In the genomic region with DNA sequence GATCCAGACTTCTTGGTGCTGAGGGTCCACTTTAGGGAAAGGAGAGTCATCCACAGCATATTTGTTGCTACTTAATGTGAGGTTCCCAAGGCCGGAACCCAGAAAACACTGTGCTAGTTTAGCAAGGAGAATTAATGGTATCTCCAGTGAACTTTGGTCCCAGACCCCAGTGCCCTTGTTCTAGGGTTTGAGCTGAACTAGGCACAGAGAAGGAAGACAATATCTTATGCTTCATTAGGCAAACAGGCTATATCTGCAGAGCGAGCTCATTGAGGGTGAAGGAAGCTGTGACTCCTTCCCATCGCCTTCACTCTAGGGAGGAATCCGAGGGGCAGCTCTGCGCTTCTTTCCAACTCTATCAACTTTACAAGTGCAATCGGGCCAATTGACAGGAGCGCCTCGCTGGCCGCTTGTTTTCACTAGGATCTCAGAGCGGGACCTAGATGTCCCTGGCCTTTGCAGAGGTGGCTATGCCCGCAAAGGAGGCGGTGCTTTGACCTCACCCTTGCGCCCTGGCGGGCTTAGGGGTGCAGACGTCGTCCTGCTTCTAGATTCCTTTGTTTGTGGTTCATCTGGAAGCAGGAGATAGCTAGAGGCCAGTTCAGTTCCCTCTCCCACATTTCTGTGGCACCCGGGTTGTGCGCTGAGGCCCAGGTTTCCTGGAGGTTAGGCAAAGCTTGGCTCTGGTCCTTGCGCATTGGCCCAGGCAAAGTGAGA, we compare ENCODE assay signal across 8 cellular contexts. TPM values are rescaled to one million over a fixed set of nuclear protein-coding genes. Genes with fewer than 3 reads are reported as not detected.
A peak's percentile ranks its signal among the peaks of the same experiment; 100 is the strongest.
DNase-seq lines count a peak whose midpoint lies in the region; ATAC-seq and TF ChIP-seq lines count a peak whose summit lies in the region.

No MANE protein-coding gene starts in this region.

- H3K27me3 Mint-ChIP-seq in effector memory CD8-positive, alpha-beta T cell = peaks cover 5 to 9% of the 10 kb centered on the region in 2 donors
- H3K27me3 Mint-ChIP-seq in naive B cell = peaks cover 0 to 8% (median 6%) of the 10 kb centered on the region in 3 donors

- H3K9me3 Mint-ChIP-seq in effector memory CD8-positive, alpha-beta T cell = no peaks in the 10 kb centered on the region
- H3K9me3 Mint-ChIP-seq in naive B cell = no peaks in the 10 kb centered on the region

- H3K9me3 ChIP-seq in NT2/D1 (ENCODE audit: insufficient read depth, low read length) = no peaks in the 10 kb centered on the region

- peak overlapping the region; percentile 78 for H3K4me3 ChIP-seq in NT2/D1 (ENCODE audit: insufficient read length, low read depth)

- no peaks in the 10 kb centered on the region for H3K36me3 ChIP-seq in NT2/D1 (ENCODE audit: insufficient read depth, insufficient read length, low read length)

- H3K4me1 Mint-ChIP-seq in effector memory CD8-positive, alpha-beta T cell (ENCODE audit: low read depth in 2 of 2) = peaks cover 29 to 38% of the 10 kb centered on the region in 2 donors
- H3K4me1 Mint-ChIP-seq in naive B cell = peaks cover 22 to 32% (median 24%) of the 10 kb centered on the region in 3 donors

- peaks cover 19% of the 10 kb centered on the region for H3K36me3 Mint-ChIP-seq in effector memory CD8-positive, alpha-beta T cell (ENCODE audit: insufficient read depth)
- H3K36me3 Mint-ChIP-seq in naive B cell = no peaks in the 10 kb centered on the region

- TF ChIP-seq POLR2A in GM18505 (IDR thresholded peaks at IDR 0.05; ENCODE audit: borderline replicate concordance, extremely low read depth, insufficient read depth, insufficient read length) = no peak

- peak overlapping the region; percentile 92 to 96 for H3K4me3 Mint-ChIP-seq in effector memory CD8-positive, alpha-beta T cell
- peak overlapping the region; percentile 88 to 99 (median 96) for H3K4me3 Mint-ChIP-seq in naive B cell

- H3K27ac Mint-ChIP-seq in effector memory CD8-positive, alpha-beta T cell = peak overlapping the region; percentile 70 to 95
- H3K27ac Mint-ChIP-seq in naive B cell = peak overlapping the region in 5 of 6 donors; percentile 65 to 97 (median 84)

- peak; percentile 5 for DNase-seq in Daoy (ENCODE audit: low read depth)
- no peak for DNase-seq in NT2/D1 (ENCODE audit: low read depth, low spot score)
- peak in 1 of 3 experiments; percentile 1 for DNase-seq in effector memory CD8-positive, alpha-beta T cell
- peak; percentile 7 for DNase-seq in naive B cell
- no peak for DNase-seq in kidney glomerular epithelial cell (lab: John Stamatoyannopoulos, UW)
- DNase-seq in NCI-H2107 treated with DMSO at 0.1 percent for 48 hours (lab: John Stamatoyannopoulos, UW; ENCODE audit: unreplicated experiment) = no peak
- DNase-seq in NOMO-1 treated with dmso at 0.1 percent for 144 hours (lab: John Stamatoyannopoulos, UW; ENCODE audit: unreplicated experiment) = no peak

- no peak for ATAC-seq in effector memory CD8-positive, alpha-beta T cell (replicated peaks)
- ATAC-seq in naive B cell (ENCODE audit: low read depth in 2 of 2) (no peak), GM18505 (IDR thresholded peaks at IDR 0.05; ENCODE audit: unreplicated experiment) (no peak)

- peaks cover 3% of the 10 kb centered on the region for H3K4me1 ChIP-seq in NT2/D1 (ENCODE audit: insufficient read depth, insufficient read length)

- peaks cover 33% of the 10 kb centered on the region for H3K27me3 ChIP-seq in NT2/D1 (ENCODE audit: insufficient read depth, insufficient read length)

- peak overlapping the region; percentile 87 for H3K9ac ChIP-seq in NT2/D1 (ENCODE audit: insufficient read length, low read depth)

RNA-seq across cellular contexts. Expression of a gene that starts 1.0 kb away (rescaled TPM):
- total RNA-seq in Daoy (2014; rRNA removed; shearing (Covaris generic)) = 6.8 TPM in 2 replicates
- 1 to 10 TPM in 4 of 6 donors, under 1 TPM in 1, not detected in 1; 0.49 to 2.4 (median 2.1) TPM for polyA plus RNA-seq in naive B cell (ENCODE audit: low read depth in 6 of 6)

Comparison
In these comparisons a context has a peak if more than half of its experiments do, and no peak if none do; other contexts are left out.
1. DNase-seq: peak in Daoy (single experiment) and naive B cell (single experiment); none in NT2/D1 (single experiment), kidney glomerular epithelial cell (single experiment), NCI-H2107 treated with DMSO at 0.1 percent for 48 hours (single experiment) and NOMO-1 treated with dmso at 0.1 percent for 144 hours (single experiment).